ENCODE assay signal across 21 cellular contexts in the genomic region with DNA sequence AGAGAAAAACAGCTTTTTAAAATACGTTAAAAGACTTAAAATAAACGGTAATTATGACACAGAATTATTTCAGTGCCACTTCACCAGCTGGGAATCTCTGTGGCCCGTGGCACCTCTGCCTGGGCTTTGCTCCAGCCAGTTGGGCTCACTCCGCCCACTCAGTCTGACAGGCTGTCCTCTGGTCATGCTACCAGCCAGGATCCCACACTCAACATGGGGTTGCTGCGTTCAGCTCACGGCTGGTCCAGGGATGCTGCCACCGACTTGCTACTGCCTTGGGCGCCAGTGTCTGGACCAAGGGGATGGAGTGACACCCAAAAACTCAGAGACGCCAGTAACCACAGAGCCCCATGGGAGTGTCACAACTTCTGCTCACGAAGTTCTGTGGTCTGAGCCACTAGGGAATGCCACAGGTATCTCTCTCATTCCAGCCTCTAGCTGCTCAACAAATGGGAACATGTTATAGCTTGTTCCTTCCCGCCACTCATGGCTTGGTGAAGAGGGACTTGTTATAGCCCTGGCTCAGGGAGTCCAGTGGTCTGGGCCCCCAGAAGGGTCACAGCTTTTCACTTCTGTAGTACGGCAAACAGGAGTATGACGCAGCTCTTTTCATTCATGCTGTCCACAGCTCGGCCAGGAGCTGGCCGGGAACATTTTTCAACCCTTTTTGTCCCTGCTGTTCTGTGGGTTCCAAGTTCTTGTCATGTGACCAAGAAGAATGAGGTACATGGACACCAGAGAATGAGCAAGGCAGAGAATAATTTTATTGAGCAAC. TPM values are rescaled to one million over a fixed set of nuclear protein-coding genes. Genes with fewer than 3 reads are reported as not detected.
DNase-seq lines count a peak whose midpoint lies in the region; ATAC-seq, FAIRE-seq and TF ChIP-seq lines count a peak whose summit lies in the region.
"Had no signal": no experiment of that assay in that cellular context is flagged by ENCODE, and none has a peak within 500 bp of the region (broad histone marks: within the 10 kb centered on the region; RNA-seq: fewer than 3 reads in every experiment).

No MANE protein-coding gene starts in this region.

- intact Hi-C loops in HepG2 (cut with micrococcal nuclease; ENCODE audit: unreplicated experiment) (no loop called here), right lobe of liver (cut with DNase I) (no loop called here), aorta (cut with DNase I) (loop anchor here (10.0 kb wide), 1 partner anchor 61 kb away; no protein-coding TSS in a partner anchor)

- WGBS in HepG2 (ENCODE audit: low lambda C conversion rate): 21% methylated on average over 13 of the region's 15 CpGs
- 76% methylated on average over 11 of the region's 15 CpGs for WGBS in right lobe of liver (ENCODE audit: insufficient coverage, low coverage, low lambda C conversion rate, missing lambda C conversion rate)
- 78 to 82% methylated on average over 15 of the region's 15 CpGs for WGBS in aorta, 2 donors

- in situ Hi-C loops in HepG2 (cut with HindIII; ENCODE audit: extremely low pct_ligation_motif_present, low pct_unique_long_range_greater_than_20kb): no loop called here

- H4K20me1 ChIP-seq in HepG2 (ENCODE audit: insufficient read depth, low read length): no peaks in the 10 kb centered on the region
- H4K20me1 ChIP-seq in neural progenitor cell (ENCODE audit: low read depth): no peaks in the 10 kb centered on the region
- H4K20me1 ChIP-seq: BLaER1 had no signal

- no peak overlapping the region for H3K27ac ChIP-seq in HepG2 (ENCODE audit: extremely low read length, insufficient read depth, low read length)
- no peak overlapping the region for H3K27ac ChIP-seq in right lobe of liver
- H3K27ac ChIP-seq in neural progenitor cell: no peak overlapping the region
- no peak overlapping the region for H3K27ac ChIP-seq in aorta (ENCODE audit: low read depth in 1 of 2, low read length in 2 of 2)
- H3K27ac ChIP-seq: A549, BLaER1, PC-9, RWPE1 had no signal

- TF ChIP-seq EP300 in HepG2 (IDR thresholded peaks at IDR 0.05; ENCODE audit: low read depth in 2 of 2, low read length in 2 of 2) (no peak), HepG2 (CRISPR knock-in tag; IDR thresholded peaks at IDR 0.05; ENCODE audit: borderline replicate concordance) (no peak)

- TF ChIP-seq CTCF in HepG2 (CRISPR knock-in tag; IDR thresholded peaks at IDR 0.05) (no peak), right lobe of liver (IDR thresholded peaks at IDR 0.05) (no peak), bronchial epithelial cell (IDR thresholded peaks at IDR 0.05; ENCODE audit: insufficient read depth, low read length, severe bottlenecking) (no peak), neural progenitor cell (IDR thresholded peaks at IDR 0.05) (no peak)

- H3K9me3 Mint-ChIP-seq in neural progenitor cell: peaks cover 1% of the 10 kb centered on the region
- H3K9me3 Mint-ChIP-seq: CD8-positive, alpha-beta T cell had no signal

- ATAC-seq in HepG2 (peak; percentile 80), right lobe of liver (no peak), HG03097 (IDR thresholded peaks at IDR 0.05; ENCODE audit: low FRiP score, unreplicated experiment) (no peak), aorta (ENCODE audit: low FRiP score) (no peak)
- ATAC-seq: A549; CD8-positive, alpha-beta T cell; HCT116; SK-N-SH treated with all-trans-retinoic acid at 6 μM for 48 hours had no signal

- CTCF ChIA-PET in HepG2 (lab: Yijun Ruan, JAX; ENCODE audit: low intra/inter-chr PET ratio, low total read pairs): no interaction called here

- H3F3A ChIP-seq in neural progenitor cell (ENCODE audit: low read depth): no peaks in the 10 kb centered on the region

- H3K79me2 ChIP-seq in HepG2 (ENCODE audit: insufficient read depth, low read length) (no peaks in the 10 kb centered on the region), neural progenitor cell (ENCODE audit: low read depth) (no peaks in the 10 kb centered on the region)

- H3K36me3 ChIP-seq in HepG2 (replicated peaks in 1 of 2; ENCODE audit: control insufficient read depth in 1 of 2, insufficient read depth in 2 of 2, low read length in 2 of 2) (no peaks in the 10 kb centered on the region), right lobe of liver (no peaks in the 10 kb centered on the region), bronchial epithelial cell (ENCODE audit: control insufficient read depth, insufficient read depth, low read length) (no peaks in the 10 kb centered on the region), neural progenitor cell (no peaks in the 10 kb centered on the region), H7 (replicated peaks; ENCODE audit: control insufficient read depth, insufficient read depth, low read length) (no peaks in the 10 kb centered on the region), aorta (ENCODE audit: control insufficient read depth in 1 of 2, insufficient read depth in 2 of 2, low read length in 1 of 2) (no peaks in the 10 kb centered on the region)
- H3K36me3 ChIP-seq: BLaER1 had no signal

- no peak for TF ChIP-seq POLR2A in HepG2 (IDR thresholded peaks at IDR 0.05; ENCODE audit: insufficient read depth in 1 of 2, low read depth in 2 of 2, low read length in 2 of 2)
- TF ChIP-seq POLR2A in right lobe of liver (IDR thresholded peaks at IDR 0.05): no peak

- H2AFZ ChIP-seq in HepG2 (ENCODE audit: low read length) (no peak overlapping the region), neural progenitor cell (replicated peaks) (peak overlapping the region; percentile 70)
- H2AFZ ChIP-seq: PC-9 had no signal

- peak; percentile 0 for DNase-seq in HepG2 (ENCODE audit: low spot score)
- DNase-seq in right lobe of liver: no peak
- DNase-seq in bronchial epithelial cell (ENCODE audit: low read depth): no peak
- no peak for DNase-seq in neural progenitor cell (ENCODE audit: low spot score)
- DNase-seq in NCI-H1436 treated with DMSO at 0.1 percent for 48 hours (lab: John Stamatoyannopoulos, UW): no peak
- DNase-seq in H7: no peak
- no peak for DNase-seq in aorta
- DNase-seq: Calu3; CD8-positive, alpha-beta T cell; NCI-H1417; NCI-H187 treated with DMSO at 0.1 percent for 48 hours; NCI-H345; NCI-H524 treated with DMSO at 0.1 percent for 48 hours; PC-9; SIG-M5 had no signal

- H3K27me3 Mint-ChIP-seq in neural progenitor cell (ENCODE audit: insufficient read depth, low read depth): no peaks in the 10 kb centered on the region

- no peak overlapping the region for H3K27ac Mint-ChIP-seq in neural progenitor cell
- H3K27ac Mint-ChIP-seq: CD8-positive, alpha-beta T cell had no signal

- H3K9ac ChIP-seq in HepG2 (ENCODE audit: insufficient read depth, low read depth, low read length) (no peak overlapping the region), neural progenitor cell (no peak overlapping the region)
- H3K9ac ChIP-seq: BLaER1 had no signal

- H3K36me3 Mint-ChIP-seq in neural progenitor cell: no peaks in the 10 kb centered on the region
- H3K36me3 Mint-ChIP-seq: CD8-positive, alpha-beta T cell had no signal

- TF ChIP-seq RAD21 in HepG2 (CRISPR knock-in tag; IDR thresholded peaks at IDR 0.05): no peak

- no peaks in the 10 kb centered on the region for H3K4me1 Mint-ChIP-seq in neural progenitor cell

- FAIRE-seq in HepG2 (lab: Jason Lieb, UNC) (no peak), bronchial epithelial cell (lab: Jason Lieb, UNC) (peak; percentile 7)
- FAIRE-seq: A549 had no signal

- H3K4me1 ChIP-seq in HepG2 (ENCODE audit: insufficient read depth, low read length): peaks cover 10% of the 10 kb centered on the region
- H3K4me1 ChIP-seq in right lobe of liver: no peaks in the 10 kb centered on the region
- H3K4me1 ChIP-seq in neural progenitor cell: no peaks in the 10 kb centered on the region
- no peaks in the 10 kb centered on the region for H3K4me1 ChIP-seq in aorta (ENCODE audit: control insufficient read depth in 1 of 2, insufficient read depth in 2 of 2, low read length in 2 of 2)
- H3K4me1 ChIP-seq: A549, BLaER1 had no signal

- no peaks in the 10 kb centered on the region for H3K27me3 ChIP-seq in HepG2 (ENCODE audit: control insufficient read depth in 1 of 2, insufficient read depth in 2 of 2, low read length in 2 of 2)
- H3K27me3 ChIP-seq in right lobe of liver: no peaks in the 10 kb centered on the region
- no peaks in the 10 kb centered on the region for H3K27me3 ChIP-seq in bronchial epithelial cell (ENCODE audit: control insufficient read depth, insufficient read depth, low read length)
- no peaks in the 10 kb centered on the region for H3K27me3 ChIP-seq in neural progenitor cell
- no peaks in the 10 kb centered on the region for H3K27me3 ChIP-seq in H7 (ENCODE audit: control insufficient read depth, insufficient read depth, low read length)
- H3K27me3 ChIP-seq in aorta (ENCODE audit: control insufficient read depth in 1 of 2, insufficient read depth in 2 of 2, low read length in 1 of 2): no peaks in the 10 kb centered on the region
- H3K27me3 ChIP-seq: BLaER1 had no signal

- no peaks in the 10 kb centered on the region for H3K9me3 ChIP-seq in HepG2 (ENCODE audit: low read length)
- no peaks in the 10 kb centered on the region for H3K9me3 ChIP-seq in right lobe of liver
- H3K9me3 ChIP-seq in neural progenitor cell (ENCODE audit: low read depth): no peaks in the 10 kb centered on the region
- no peaks in the 10 kb centered on the region for H3K9me3 ChIP-seq in aorta (ENCODE audit: control insufficient read depth, low read length)

- H3K4me3 Mint-ChIP-seq in neural progenitor cell: no peak overlapping the region
- H3K4me3 Mint-ChIP-seq: CD8-positive, alpha-beta T cell had no signal

- H3K4me2 ChIP-seq in HepG2 (ENCODE audit: low read depth, low read length) (0 out of 2 replicates have a peak overlapping the region, but pooled peaks have one; percentile 0), neural progenitor cell (no peak overlapping the region)
- H3K4me2 ChIP-seq: A549, BLaER1, PC-9 had no signal

- POLR2A ChIA-PET in HepG2 (lab: Yijun Ruan, JAX): no interaction called here

- H3K4me3 ChIP-seq in HepG2 (replicated peaks in 1 of 3; ENCODE audit: insufficient read depth in 1 of 3, low read depth in 2 of 3, low read length in 3 of 3) (no peak overlapping the region), right lobe of liver (no peak overlapping the region), bronchial epithelial cell (ENCODE audit: low read depth, low read length) (no peak overlapping the region), neural progenitor cell (no peak overlapping the region), H7 (ENCODE audit: insufficient read depth, low read depth, low read length) (no peak overlapping the region), aorta (ENCODE audit: low read length in 2 of 2) (no peak overlapping the region)
- H3K4me3 ChIP-seq: A549, BLaER1, PC-9 had no signal

- BruUV-seq in HepG2 (replicated peaks; lab: Mats Ljungman, UMichigan): no TSS peak

RNA-seq across cellular contexts. Expression of gene ATXN7L3B, which starts 23.4 kb away (rescaled TPM):
- total RNA-seq in HepG2 (2016; rRNA removed; fragmentation: Illumina TruSeq; extraction: Trizol) (23.8 and 34.9 TPM in 2 replicates), right lobe of liver (10 to 100 TPM; 10.8 to 16.6 (median 11.7) TPM), bronchial epithelial cell (25.5 and 29.8 TPM in 2 replicates), neural progenitor cell (ENCODE audit: low replicate concordance) (47.0 and 50.9 TPM in 2 replicates), aorta (10 to 100 TPM; 19.0 to 21.5 TPM)
- 2.3 and 2.7 TPM in 2 replicates for total RNA-seq in HepG2 (2016; cell fraction: cytosol; rRNA removed; fragmentation: Illumina TruSeq; extraction: Trizol; ENCODE audit: low read depth)
- 24.1 and 33.1 TPM in 2 replicates for total RNA-seq in HepG2 (2016; cell fraction: insoluble cytoplasmic fraction; rRNA removed; fragmentation: Illumina TruSeq; extraction: Trizol)
- total RNA-seq in HepG2 (2016; cell fraction: membrane; rRNA removed; fragmentation: Illumina TruSeq; extraction: Trizol): 13.8 and 14.3 TPM in 2 replicates
- 24.5 and 24.9 TPM in 2 replicates for total RNA-seq in HepG2 (2016; cell fraction: nucleus; rRNA removed; fragmentation: Illumina TruSeq; extraction: Trizol)
- polyA plus RNA-seq in HepG2 (2011; rRNA removed) (18.0 and 20.1 TPM in 2 replicates), aorta (1 to 10 TPM; 7.7 to 9.1 TPM)
- polyA plus RNA-seq in HepG2 (2011; cell fraction: cytosol; rRNA removed): 12.2 and 18.2 TPM in 2 replicates
- polyA plus RNA-seq in HepG2 (2011; cell fraction: nucleus; rRNA removed): 8.6 and 11.0 TPM in 2 replicates
- 19.9 and 21.5 TPM in 2 replicates for polyA plus RNA-seq in HepG2 (2012)
- 1.4 and 1.5 TPM in 2 replicates for polyA plus RNA-seq in HepG2 (2016; cell fraction: cytosol; fragmentation: Illumina TruSeq; extraction: Trizol; ENCODE audit: low read depth)
- polyA plus RNA-seq in HepG2 (2016; cell fraction: insoluble cytoplasmic fraction; fragmentation: Illumina TruSeq; extraction: Trizol; ENCODE audit: low read depth): 37.9 and 38.8 TPM in 2 replicates
- 7.9 and 8.5 TPM in 2 replicates for polyA plus RNA-seq in HepG2 (2016; cell fraction: membrane; fragmentation: Illumina TruSeq; extraction: Trizol; ENCODE audit: low read depth)
- 24.0 and 25.3 TPM in 2 replicates for polyA plus RNA-seq in HepG2 (2016; cell fraction: nucleus; fragmentation: Illumina TruSeq; extraction: Trizol; ENCODE audit: insufficient read depth, low read depth)
- 21.7 and 27.2 TPM in 2 replicates for polyA minus RNA-seq in HepG2 (2011; rRNA and poly(A)+ RNA removed; ENCODE audit: low replicate concordance)
- 16.2 and 17.8 TPM in 2 replicates for polyA minus RNA-seq in HepG2 (2011; cell fraction: cytosol; rRNA and poly(A)+ RNA removed)
- 27.8 and 29.2 TPM in 2 replicates for polyA minus RNA-seq in HepG2 (2011; cell fraction: nucleus; rRNA and poly(A)+ RNA removed)
- total RNA-seq in H7 (2014; rRNA removed; shearing (Covaris generic)): 25.3 and 27.2 TPM in 2 replicates

Comparison
In these comparisons a context has a peak if more than half of its experiments do, and no peak if none do; other contexts are left out.
1. intact Hi-C loops: an anchor here in aorta (10.0 kb wide); none called in HepG2 and right lobe of liver.